Comparison of ENCODE assay signal across 13 cellular contexts in genomic region chr9:70481471-70481870, GRCh38.
DNase-seq lines count a peak whose midpoint lies in the region; ATAC-seq and TF ChIP-seq lines count a peak whose summit lies in the region.
"Had no signal": no experiment of that assay in that cellular context is flagged by ENCODE, and none has a peak within 500 bp of the region (broad histone marks: within the 10 kb centered on the region; RNA-seq: fewer than 3 reads in every experiment).

No MANE protein-coding gene starts in this region.

- H3K23ac ChIP-seq in IMR-90 (ENCODE audit: low read depth, low read length), result peak overlapping the region; percentile 28

- no peak for TF ChIP-seq POLR2A in IMR-90 (IDR thresholded peaks at IDR 0.05; ENCODE audit: low read depth, low read length)

- no peak overlapping the region for H3K4me2 ChIP-seq in IMR-90 (ENCODE audit: low read depth, low read length)

- H3K14ac ChIP-seq in IMR-90 (replicated peaks; ENCODE audit: low read depth, low read length), result peak overlapping the region; percentile 58; the same call in 1 of the 2 replicates

- no peak overlapping the region for H2AFZ ChIP-seq in IMR-90 (replicated peaks; ENCODE audit: low read length, poor library complexity)

- in situ Hi-C loops in IMR-90 (cut with MboI; ENCODE audit: low sequenced_read_pairs), result loop anchor here (5.0 to 10.0 kb wide), 2 partner anchors 64 to 137 kb away; no protein-coding TSS in a partner anchor

- peak overlapping the region; percentile 51; the same call in 1 of the 2 replicates for H2AK5ac ChIP-seq in IMR-90 (ENCODE audit: low read depth, low read length)

- H3K36me3 ChIP-seq in IMR-90 (ENCODE audit: control insufficient read depth, insufficient read depth, low read length), result no peaks in the 10 kb centered on the region
- H3K36me3 ChIP-seq in mucosa of stomach (ENCODE audit: control insufficient read depth, insufficient read depth, low read length), result no peaks in the 10 kb centered on the region

- H3K4ac ChIP-seq in IMR-90 (ENCODE audit: low read depth, low read length), result peak overlapping the region; percentile 81

- peak overlapping the region; percentile 79 for H4K91ac ChIP-seq in IMR-90 (ENCODE audit: insufficient read depth, low read depth, low read length)

- no CpG with 5 or more reads among the region's 1 CpG for WGBS in IMR-90 (ENCODE audit: extremely low coverage in 2 of 2, insufficient read length in 1 of 2), 2 experiments

- intact Hi-C loops in IMR-90 (cut with micrococcal nuclease), result loop anchor here (5.0 kb wide), 3 partner anchors 69 to 129 kb away; partner anchors contain the start of gene KLF9

- no peak for DNase-seq in IMR-90
- DNase-seq in substantia nigra (lab: John Stamatoyannopoulos, UW), result no peak
- no peak for DNase-seq in stimulated activated naive CD8-positive, alpha-beta T cell treated with anti-CD3 and anti-CD28 coated beads, Interleukin-15, Interleukin-2, amounts not matched to agents 100 U/mL and 50 U/mL, for 24 hours
- DNase-seq: activated CD4-positive, alpha-beta T cell treated with anti-CD3 and anti-CD28 coated beads for 4 hours; activated T-cell treated with anti-CD3 and anti-CD28 coated beads, Interleukin-2, amount 50 U/mL, for 1 hour; DMS79; NCI-H1930; NCI-H526 treated with DMSO at 0.1 percent for 48 hours had no signal

- no peak overlapping the region for H2AK9ac ChIP-seq in IMR-90 (replicated peaks; ENCODE audit: low read depth, low read length, poor library complexity)

- dilution Hi-C loops in IMR-90 (cut with HindIII; ENCODE audit: low sequenced_read_pairs, unreplicated experiment), result no loop called here

- peak overlapping the region; percentile 32 to 87; a peak in 3 of 4 replicates for H4K8ac ChIP-seq in IMR-90 (ENCODE audit: low read depth in 2 of 2, low read length in 2 of 2)

- H3K27ac ChIP-seq in IMR-90 (ENCODE audit: insufficient read depth, low read length), result peak overlapping the region; percentile 68; the same call in 1 of the 2 replicates
- peak overlapping the region; percentile 99 for H3K27ac ChIP-seq in cingulate gyrus (ENCODE audit: low read depth, low read length)
- H3K27ac ChIP-seq in substantia nigra (ENCODE audit: low read depth, low read length, poor library complexity, severe bottlenecking), result peak overlapping the region; percentile 99

- H3K27me3 ChIP-seq in IMR-90 (ENCODE audit: control insufficient read depth, insufficient read depth, low read length) (no peaks in the 10 kb centered on the region), mucosa of stomach (ENCODE audit: control insufficient read depth, insufficient read depth, low read length) (no peaks in the 10 kb centered on the region)

- BruUV-seq in IMR-90 (replicated peaks; lab: Mats Ljungman, UMichigan), result no TSS peak

- H3K4me1 ChIP-seq in IMR-90 (ENCODE audit: control insufficient read depth, insufficient read depth, low read length), result peaks cover 19% of the 10 kb centered on the region
- H3K4me1 ChIP-seq in mucosa of stomach (ENCODE audit: control insufficient read depth, insufficient read depth, low read length), result peaks cover 54% of the 10 kb centered on the region

- H2BK20ac ChIP-seq in IMR-90 (ENCODE audit: low read depth, low read length), result peak overlapping the region; percentile 47; the same call in 1 of the 2 replicates

- TF ChIP-seq RAD21 in IMR-90 (IDR thresholded peaks at IDR 0.05; ENCODE audit: low read length), result no peak

- POLR2A ChIA-PET in IMR-90 (lab: Charles Lee; ENCODE audit: unreplicated experiment), result no interaction called here

- H2BK5ac ChIP-seq in IMR-90 (ENCODE audit: low read depth, low read length, poor library complexity, severe bottlenecking), result no peak overlapping the region

- H2BK120ac ChIP-seq in IMR-90 (ENCODE audit: low read depth, low read length), result peak overlapping the region; percentile 88

- peak overlapping the region; percentile 78 for H4K5ac ChIP-seq in IMR-90 (ENCODE audit: low read depth, low read length)

- H3K9ac ChIP-seq in IMR-90 (ENCODE audit: low read depth, low read length) (no peak overlapping the region), mucosa of stomach (ENCODE audit: low read length) (peak overlapping the region; percentile 73)

- H3K9me3 ChIP-seq in IMR-90 (ENCODE audit: control insufficient read depth, insufficient read depth, low read length), result no peaks in the 10 kb centered on the region
- no peaks in the 10 kb centered on the region for H3K9me3 ChIP-seq in mucosa of stomach (ENCODE audit: control insufficient read depth, low read length)

- H3K56ac ChIP-seq in IMR-90 (ENCODE audit: extremely low read depth, insufficient read depth, low read length), result no peak overlapping the region

- peak overlapping the region; percentile 73 for H3K18ac ChIP-seq in IMR-90 (ENCODE audit: low read depth, low read length)

- TF ChIP-seq CTCF in IMR-90 (conservative IDR thresholded peaks at IDR 0.05; ENCODE audit: low read depth, low read length), result no peak

- H3K9me1 ChIP-seq in IMR-90 (ENCODE audit: insufficient read depth, low read length), result peaks cover 8% of the 10 kb centered on the region

- peak overlapping the region; percentile 83; the same call in 2 of the 3 replicates for H2BK15ac ChIP-seq in IMR-90 (ENCODE audit: low read depth, low read length)

- no peak for ATAC-seq in IMR-90 (ENCODE audit: low read depth)
- ATAC-seq in HG03025 (IDR thresholded peaks at IDR 0.05; ENCODE audit: low FRiP score, unreplicated experiment), result no peak
- no peak for ATAC-seq in GM21723 (IDR thresholded peaks at IDR 0.05; ENCODE audit: unreplicated experiment)
- no peak for ATAC-seq in stimulated activated naive CD8-positive, alpha-beta T cell treated with anti-CD3 and anti-CD28 coated beads, Interleukin-15, Interleukin-2, amounts not matched to agents 100 U/mL and 50 U/mL, for 24 hours
- ATAC-seq in activated CD4-positive, CD25-positive, alpha-beta regulatory T cell treated with anti-CD3 and anti-CD28 coated beads, Interleukin-2, amount 50 U/mL, for 24 hours, result no peak

- H4K20me1 ChIP-seq in IMR-90 (ENCODE audit: insufficient read depth, low read length), result no peaks in the 10 kb centered on the region

- CTCF ChIA-PET in IMR-90 (lab: Yijun Ruan, JAX), result interaction anchor here (0.6 kb wide), 1 partner anchor 10 kb away, joined by 3 read pairs; no protein-coding TSS in a partner anchor

- H3K4me3 ChIP-seq in IMR-90 (ENCODE audit: insufficient read depth, low read depth, low read length), result no peak overlapping the region
- no peak overlapping the region for H3K4me3 ChIP-seq in mucosa of stomach (ENCODE audit: low read length)

- H3K79me1 ChIP-seq in IMR-90 (ENCODE audit: low read depth in 1 of 2, low read length in 2 of 2), result no peaks in the 10 kb centered on the region

TF ChIP-seq in IMR-90, 13 proteins besides CTCF, POLR2A, EP300 and RAD21:
- TF ChIP-seq BHLHE40 (IDR thresholded peaks at IDR 0.05; ENCODE audit: low read depth, low read length) (no peak), RFX5 (IDR thresholded peaks at IDR 0.05; ENCODE audit: low read depth, low read length) (no peak)
TF ChIP-seq in IMR-90: peak in this region for 0.
